ENCODE assay signal across 8 cellular contexts in the genomic region with DNA sequence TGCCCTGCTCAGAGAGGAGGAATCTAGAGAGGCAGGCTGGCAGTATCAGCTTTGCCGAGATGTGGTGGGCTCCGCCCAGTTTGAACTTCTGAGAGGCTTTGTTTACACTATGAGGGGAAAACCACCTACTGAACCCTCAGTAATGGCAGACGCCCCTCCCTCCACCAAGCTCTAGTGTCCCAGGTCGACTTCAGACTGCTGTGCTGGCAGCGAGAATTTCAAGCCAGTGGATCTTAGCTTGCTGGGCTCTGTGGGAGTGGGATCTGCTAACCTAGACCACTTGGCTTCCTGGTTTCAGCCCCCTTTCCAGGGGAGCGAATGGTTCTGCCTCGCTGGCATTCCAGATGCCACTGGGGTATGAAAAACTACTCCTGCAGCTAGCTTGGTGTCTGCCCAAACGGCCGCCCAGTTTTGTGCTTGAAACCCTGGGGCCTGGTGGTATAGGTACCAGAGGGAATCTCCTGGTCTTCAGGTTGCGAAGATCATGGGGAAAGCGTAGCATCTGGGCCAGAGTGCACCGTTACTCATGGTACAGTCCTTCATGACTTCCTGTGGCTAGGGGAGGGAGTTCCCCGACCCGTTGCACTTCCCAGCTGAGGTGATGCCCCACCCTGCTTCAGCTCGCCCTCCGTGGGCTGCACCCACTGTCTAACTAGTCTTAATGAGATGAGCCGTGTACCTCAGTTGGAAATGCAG. TPM values are rescaled to one million over a fixed set of nuclear protein-coding genes. Genes with fewer than 3 reads are reported as not detected.
DNase-seq lines count a peak whose midpoint lies in the region; ATAC-seq and TF ChIP-seq lines count a peak whose summit lies in the region.

No MANE protein-coding gene starts in this region.

- H2AFZ ChIP-seq in Karpas-422 (ENCODE audit: low read length) (no peak overlapping the region), GM23248 (no peak overlapping the region)

- H3K9me3 ChIP-seq in mucosa of descending colon: peaks cover 6% of the 10 kb centered on the region
- H3K9me3 ChIP-seq in Karpas-422 (ENCODE audit: low read length): no peaks in the 10 kb centered on the region
- no peaks in the 10 kb centered on the region for H3K9me3 ChIP-seq in GM23248 (ENCODE audit: low read depth)

- in situ Hi-C loops in GM23248 (cut with MboI): no loop called here

- H3F3A ChIP-seq in GM23248 (ENCODE audit: insufficient read depth): no peaks in the 10 kb centered on the region

- ATAC-seq in GM18499 (IDR thresholded peaks at IDR 0.05; ENCODE audit: insufficient read depth, unreplicated experiment) (peak; percentile 57), HG02642 (IDR thresholded peaks at IDR 0.05; ENCODE audit: poor library complexity, unreplicated experiment) (peak; percentile 76), mucosa of descending colon (peak; percentile 77)
- ATAC-seq in activated CD4-positive, CD25-positive, alpha-beta regulatory T cell treated with anti-CD3 and anti-CD28 coated beads, Interleukin-2, amount 50 U/mL, for 24 hours: peak; percentile 70 to 77

- no peak overlapping the region for H3K4me2 ChIP-seq in Karpas-422 (ENCODE audit: low read depth, low read length, poor library complexity, severe bottlenecking)
- no peak overlapping the region for H3K4me2 ChIP-seq in GM23248 (ENCODE audit: unreplicated experiment)

- peak; percentile 27 to 76 (median 35) for DNase-seq in mucosa of descending colon
- DNase-seq in NCI-H1930 (lab: John Stamatoyannopoulos, UW): no peak
- no peak for DNase-seq in Karpas-422
- DNase-seq in GM23248: no peak
- DNase-seq in midbrain (lab: John Stamatoyannopoulos, UW): no peak

- H3K27me3 ChIP-seq in Karpas-422 (ENCODE audit: low read length): no peaks in the 10 kb centered on the region
- H3K27me3 ChIP-seq in GM23248 (replicated peaks; ENCODE audit: insufficient read depth): no peaks in the 10 kb centered on the region

- H3K79me2 ChIP-seq in Karpas-422 (ENCODE audit: low read length) (no peaks in the 10 kb centered on the region), GM23248 (ENCODE audit: insufficient read depth) (no peaks in the 10 kb centered on the region)

- H3K4me3 ChIP-seq in mucosa of descending colon (no peak overlapping the region), Karpas-422 (ENCODE audit: low read length) (no peak overlapping the region), GM23248 (no peak overlapping the region)

- H3K36me3 ChIP-seq in mucosa of descending colon (ENCODE audit: low read depth) (no peaks in the 10 kb centered on the region), Karpas-422 (ENCODE audit: insufficient read depth, low read length) (no peaks in the 10 kb centered on the region), GM23248 (ENCODE audit: low read depth) (no peaks in the 10 kb centered on the region)

- no peaks in the 10 kb centered on the region for H3K9me2 ChIP-seq in Karpas-422 (replicated peaks; ENCODE audit: insufficient read depth, low read length)
- no peaks in the 10 kb centered on the region for H3K9me2 ChIP-seq in GM23248 (ENCODE audit: insufficient read depth)

- H3K27ac ChIP-seq in Karpas-422 (ENCODE audit: low read length) (no peak overlapping the region), GM23248 (no peak overlapping the region)

- TF ChIP-seq CTCF in mucosa of descending colon (IDR thresholded peaks at IDR 0.05): no peak

- no peaks in the 10 kb centered on the region for H3K4me1 ChIP-seq in mucosa of descending colon (ENCODE audit: low read depth)
- peaks cover 2% of the 10 kb centered on the region for H3K4me1 ChIP-seq in Karpas-422 (ENCODE audit: low read length)
- no peaks in the 10 kb centered on the region for H3K4me1 ChIP-seq in GM23248 (ENCODE audit: insufficient read depth)

- no peaks in the 10 kb centered on the region for H4K20me1 ChIP-seq in Karpas-422 (ENCODE audit: insufficient read depth, low read depth, low read length)
- H4K20me1 ChIP-seq in GM23248 (ENCODE audit: insufficient read depth): no peaks in the 10 kb centered on the region

- intact Hi-C loops in mucosa of descending colon (cut with DNase I, micrococcal nuclease): no loop called here

- H3K9ac ChIP-seq in Karpas-422 (ENCODE audit: low read length) (no peak overlapping the region), GM23248 (no peak overlapping the region)

- WGBS in GM23248 (ENCODE audit: low coverage in 1 of 2, low lambda C conversion rate in 2 of 2, missing lambda C conversion rate in 2 of 2), 2 experiments: 57 to 63% methylated on average over 17 of the region's 17 CpGs

RNA-seq across cellular contexts. Expression of a gene that starts 43.6 kb away (rescaled TPM):
- total RNA-seq in mucosa of descending colon: 10 to 100 TPM in 1 of 3 donors, 1 to 10 TPM in 2; 8.0 to 12.8 (median 8.0) TPM
- 31.6 and 37.4 TPM in 2 replicates for total RNA-seq in Karpas-422 (2014; rRNA removed; shearing (Covaris generic); ENCODE audit: low replicate concordance)
- 2.5 and 3.7 TPM in 2 replicates for total RNA-seq in GM23248 (2014; rRNA removed; shearing (Covaris generic))
- 4.4 and 4.9 TPM in 2 replicates for polyA plus RNA-seq in GM23248 (2016; fragmentation: Nextera tagmentation; extraction: Ambion mirVana)

Comparison
In these comparisons a context has a peak if more than half of its experiments do, and no peak if none do; other contexts are left out.
1. DNase-seq: peak in mucosa of descending colon (3 of 3); none in NCI-H1930 (0 of 2), Karpas-422 (single experiment), GM23248 (single experiment) and midbrain (single experiment).
2. Peak in every context shown above with its lines, with median percentiles within 50 percentile points of each other: ATAC-seq.